10 cellular contexts compared by ENCODE assay signal in genomic region chr1:64469121-64469520, GRCh38. TPM values are rescaled to one million over a fixed set of nuclear protein-coding genes. Genes with fewer than 3 reads are reported as not detected.
A peak's percentile ranks its signal among the peaks of the same experiment; 100 is the strongest.
DNase-seq lines count a peak whose midpoint lies in the region; ATAC-seq, FAIRE-seq and TF ChIP-seq lines count a peak whose summit lies in the region.
"Had no signal": no experiment of that assay in that cellular context is flagged by ENCODE, and none has a peak within 500 bp of the region (broad histone marks: within the 10 kb centered on the region; RNA-seq: fewer than 3 reads in every experiment).

No MANE protein-coding gene starts in this region.

- H3K27me3 ChIP-seq in HCT116 (ENCODE audit: insufficient read depth, low read length) (no peaks in the 10 kb centered on the region), aorta (ENCODE audit: control insufficient read depth in 1 of 2, insufficient read depth in 2 of 2, low read length in 1 of 2) (no peaks in the 10 kb centered on the region)
- H3K27me3 ChIP-seq: ovary had no signal

- 73% methylated on average over 6 of the region's 6 CpGs for WGBS in A549 (ENCODE audit: missing lambda C conversion rate)
- WGBS in aorta, 2 donors, result 41 to 42% methylated on average over 6 of the region's 6 CpGs

- FAIRE-seq in A549 (lab: Jason Lieb, UNC), result no peak
- no peak for FAIRE-seq in GM12892 (lab: Jason Lieb, UNC)

- H3K36me3 ChIP-seq in HCT116 (ENCODE audit: control insufficient read depth in 1 of 2, insufficient read depth in 2 of 2, low read length in 2 of 2), result no peaks in the 10 kb centered on the region
- no peaks in the 10 kb centered on the region for H3K36me3 ChIP-seq in aorta (ENCODE audit: control insufficient read depth in 1 of 2, insufficient read depth in 2 of 2, low read length in 1 of 2)
- H3K36me3 ChIP-seq: ovary had no signal

- H3K9me2 ChIP-seq in HCT116 (ENCODE audit: insufficient read depth), result no peaks in the 10 kb centered on the region

- H4K20me1 ChIP-seq in HCT116 (ENCODE audit: insufficient read depth), result no peaks in the 10 kb centered on the region

- TF ChIP-seq RAD21 in A549 (conservative IDR thresholded peaks at IDR 0.05 in 1 of 2, IDR thresholded peaks at IDR 0.05 in 1 of 2), result no peak
- no peak for TF ChIP-seq RAD21 in HCT116 (IDR thresholded peaks at IDR 0.05; ENCODE audit: low read depth)

- H3K4me3 ChIP-seq in A549 (peak overlapping the region; percentile 77; the same call in 1 of the 3 replicates), HCT116 (replicated peaks in 1 of 2; ENCODE audit: low read depth in 1 of 2, low read length in 2 of 2) (no peak overlapping the region; a peak in 1 of 4 replicates), aorta (ENCODE audit: low read length in 2 of 2) (peak overlapping the region in 1 of 2 donors; percentile 87)

- H3K27ac ChIP-seq in A549 (no peak overlapping the region), HCT116 (ENCODE audit: low read depth, low read length) (no peak overlapping the region), aorta (ENCODE audit: low read depth in 1 of 2, low read length in 2 of 2) (no peak overlapping the region)

- no peak for DNase-seq in A549 (ENCODE audit: low read depth in 1 of 2, low spot score in 1 of 2)
- DNase-seq in HCT116 (ENCODE audit: low read depth, low spot score), result no peak
- DNase-seq in activated naive CD8-positive, alpha-beta T cell treated with anti-CD3 and anti-CD28 coated beads, Interleukin-2, amount 50 U/mL, for 24 hours, result no peak
- DNase-seq in left colon, result peak in 1 of 2 donors; percentile 25
- no peak for DNase-seq in GM12892 (ENCODE audit: insufficient read length)
- DNase-seq in cardiac septum (ENCODE audit: low spot score), result no peak
- no peak for DNase-seq in aorta
- DNase-seq: OCI-M1 had no signal

- peaks cover 7% of the 10 kb centered on the region; the same call in 1 of the 3 replicates for H3K4me1 ChIP-seq in A549
- peaks cover 3 to 19% of the 10 kb centered on the region in 2 experiments; a peak in 2 of 4 replicates for H3K4me1 ChIP-seq in HCT116 (ENCODE audit: control insufficient read depth in 1 of 2, insufficient read depth in 2 of 2, low read length in 2 of 2)
- no peaks in the 10 kb centered on the region for H3K4me1 ChIP-seq in aorta (ENCODE audit: control insufficient read depth in 1 of 2, insufficient read depth in 2 of 2, low read length in 2 of 2)

- RAD21 ChIA-PET in HCT116 (lab: Charles Lee; ENCODE audit: low non-redundant PET in 1 of 2, low total read pairs in 2 of 2, uncharacterized antibody in 2 of 2, unreplicated experiment in 2 of 2), result no interaction called here

- no peak for TF ChIP-seq POLR2A in A549 (IDR thresholded peaks at IDR 0.05; ENCODE audit: low read length)
- no peak for TF ChIP-seq POLR2A in HCT116 (IDR thresholded peaks at IDR 0.05; ENCODE audit: borderline replicate concordance, extremely low read depth, insufficient read depth, insufficient read length)
- TF ChIP-seq POLR2A in GM12892 (IDR thresholded peaks at IDR 0.05; ENCODE audit: low read depth, low read length), result no peak

- no TSS peak for BruUV-seq in HCT116 (replicated peaks; lab: Mats Ljungman, UMichigan)

- no peaks in the 10 kb centered on the region for H3K9me3 Mint-ChIP-seq in activated naive CD8-positive, alpha-beta T cell treated with anti-CD3 and anti-CD28 coated beads, Interleukin-2, amount 50 U/mL, for 24 hours

- TF ChIP-seq CTCF in A549 (IDR thresholded peaks at IDR 0.05), result no peak
- TF ChIP-seq CTCF in HCT116 (IDR thresholded peaks at IDR 0.05 in 2 of 3, conservative IDR thresholded peaks at IDR 0.05 in 1 of 3; ENCODE audit: borderline replicate concordance in 1 of 3, insufficient read depth in 1 of 3, low read depth in 2 of 3, low read length in 2 of 3), result no peak

- H3K27ac Mint-ChIP-seq in activated naive CD8-positive, alpha-beta T cell treated with anti-CD3 and anti-CD28 coated beads, Interleukin-2, amount 50 U/mL, for 24 hours, result no peak overlapping the region

- H3K27me3 Mint-ChIP-seq in activated naive CD8-positive, alpha-beta T cell treated with anti-CD3 and anti-CD28 coated beads, Interleukin-2, amount 50 U/mL, for 24 hours, result peaks cover 43% of the 10 kb centered on the region

- POLR2A ChIA-PET in A549 (lab: Yijun Ruan, JAX) (no interaction called here), HCT116 (lab: Charles Lee) (no interaction called here)

- H3K9me3 ChIP-seq in A549 (no peaks in the 10 kb centered on the region), HCT116 (ENCODE audit: control insufficient read depth in 1 of 2, insufficient read depth in 1 of 2, low read depth in 1 of 2, low read length in 2 of 2) (no peaks in the 10 kb centered on the region), aorta (ENCODE audit: control insufficient read depth, low read length) (no peaks in the 10 kb centered on the region)
- H3K9me3 ChIP-seq: ovary had no signal

- H3K36me3 Mint-ChIP-seq in activated naive CD8-positive, alpha-beta T cell treated with anti-CD3 and anti-CD28 coated beads, Interleukin-2, amount 50 U/mL, for 24 hours (ENCODE audit: low read depth), result no peaks in the 10 kb centered on the region

- peak overlapping the region; percentile 52 for H3K4me3 Mint-ChIP-seq in activated naive CD8-positive, alpha-beta T cell treated with anti-CD3 and anti-CD28 coated beads, Interleukin-2, amount 50 U/mL, for 24 hours

- H3K9ac ChIP-seq in HCT116 (ENCODE audit: low read length), result no peak overlapping the region

- peaks cover 15% of the 10 kb centered on the region for H3K79me2 ChIP-seq in HCT116 (ENCODE audit: insufficient read depth, low read length)

- H3K4me2 ChIP-seq in A549 (peak overlapping the region; percentile 93), HCT116 (ENCODE audit: low read length) (peak overlapping the region; percentile 99)

- H3K4me1 Mint-ChIP-seq in activated naive CD8-positive, alpha-beta T cell treated with anti-CD3 and anti-CD28 coated beads, Interleukin-2, amount 50 U/mL, for 24 hours, result peaks cover 16% of the 10 kb centered on the region

- H2AFZ ChIP-seq in HCT116 (ENCODE audit: low read depth, low read length, poor library complexity, severe bottlenecking), result no peak overlapping the region

- CTCF ChIA-PET in A549 (lab: Yijun Ruan, JAX), result no interaction called here
- CTCF ChIA-PET in HCT116 (lab: Charles Lee), result no interaction called here

- no peak for TF ChIP-seq EP300 in A549 (IDR thresholded peaks at IDR 0.05)

- intact Hi-C loops in HCT116 (cut with micrococcal nuclease), result no loop called here
- intact Hi-C loops in left colon (cut with DNase I, micrococcal nuclease), result no loop called here
- intact Hi-C loops in cardiac septum (cut with DNase I), result no loop called here
- intact Hi-C loops in aorta (cut with DNase I), result no loop called here

- no peak for ATAC-seq in A549
- ATAC-seq in HCT116, result no peak
- ATAC-seq in activated naive CD8-positive, alpha-beta T cell treated with anti-CD3 and anti-CD28 coated beads, Interleukin-2, amount 50 U/mL, for 24 hours, result no peak
- ATAC-seq in left colon, result peak; percentile 31
- ATAC-seq in HG02588 (IDR thresholded peaks at IDR 0.05; ENCODE audit: unreplicated experiment), result no peak
- no peak for ATAC-seq in aorta (ENCODE audit: low FRiP score)

TF ChIP-seq in A549, 52 proteins besides CTCF, POLR2A, EP300 and RAD21:
- TF ChIP-seq FOSL2 (IDR thresholded peaks at IDR 0.05), result no peak
- TF ChIP-seq FOSL2 (CRISPR knock-in tag; IDR thresholded peaks at IDR 0.05), result no peak
- TF ChIP-seq NFE2L2 (conservative IDR thresholded peaks at IDR 0.05; ENCODE audit: low read length), result no peak
- TF ChIP-seq NPAS2 (CRISPR knock-in tag; IDR thresholded peaks at IDR 0.05; ENCODE audit: borderline replicate concordance), result no peak
- TF ChIP-seq FOSB (CRISPR knock-in tag; IDR thresholded peaks at IDR 0.05), result no peak

TF ChIP-seq in HCT116, 20 proteins besides CTCF, POLR2A, EP300 and RAD21 (continues in another document):
- no peak for TF ChIP-seq SIN3A (IDR thresholded peaks at IDR 0.05; ENCODE audit: low read depth)
- no peak for TF ChIP-seq ELF1 (IDR thresholded peaks at IDR 0.05; ENCODE audit: borderline replicate concordance, low read depth)
- no peak for TF ChIP-seq POLR2AphosphoS5 (IDR thresholded peaks at IDR 0.05; ENCODE audit: low read depth, low read length)
- TF ChIP-seq EGR1 (IDR thresholded peaks at IDR 0.05; ENCODE audit: low read depth), result no peak
- TF ChIP-seq CBX3 (IDR thresholded peaks at IDR 0.05; ENCODE audit: low read depth), result no peak
- TF ChIP-seq TCF7L2 (IDR thresholded peaks at IDR 0.05; ENCODE audit: borderline replicate concordance, extremely low read depth, insufficient read depth, insufficient read length), result no peak
- TF ChIP-seq JUND (IDR thresholded peaks at IDR 0.05), result no peak
- no peak for TF ChIP-seq ZFX (IDR thresholded peaks at IDR 0.05)
- no peak for TF ChIP-seq EZH2 (IDR thresholded peaks at IDR 0.05)
- TF ChIP-seq EZH2phosphoT487 (IDR thresholded peaks at IDR 0.05; ENCODE audit: borderline replicate concordance), result no peak
- TF ChIP-seq, protein P1, sequence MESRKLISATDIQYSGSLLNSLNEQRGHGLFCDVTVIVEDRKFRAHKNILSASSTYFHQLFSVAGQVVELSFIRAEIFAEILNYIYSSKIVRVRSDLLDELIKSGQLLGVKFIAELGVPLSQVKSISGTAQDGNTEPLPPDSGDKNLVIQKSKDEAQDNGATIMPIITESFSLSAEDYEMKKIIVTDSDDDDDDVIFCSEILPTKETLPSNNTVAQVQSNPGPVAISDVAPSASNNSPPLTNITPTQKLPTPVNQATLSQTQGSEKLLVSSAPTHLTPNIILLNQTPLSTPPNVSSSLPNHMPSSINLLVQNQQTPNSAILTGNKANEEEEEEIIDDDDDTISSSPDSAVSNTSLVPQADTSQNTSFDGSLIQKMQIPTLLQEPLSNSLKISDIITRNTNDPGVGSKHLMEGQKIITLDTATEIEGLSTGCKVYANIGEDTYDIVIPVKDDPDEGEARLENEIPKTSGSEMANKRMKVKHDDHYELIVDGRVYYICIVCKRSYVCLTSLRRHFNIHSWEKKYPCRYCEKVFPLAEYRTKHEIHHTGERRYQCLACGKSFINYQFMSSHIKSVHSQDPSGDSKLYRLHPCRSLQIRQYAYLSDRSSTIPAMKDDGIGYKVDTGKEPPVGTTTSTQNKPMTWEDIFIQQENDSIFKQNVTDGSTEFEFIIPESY (IDR thresholded peaks at IDR 0.05; ENCODE audit: extremely low read depth, insufficient replicate concordance, low read length), result no peak
- TF ChIP-seq YY1 (IDR thresholded peaks at IDR 0.05; ENCODE audit: extremely low read depth, insufficient replicate concordance, low read depth, low read length), result no peak
- TF ChIP-seq FOSL1 (IDR thresholded peaks at IDR 0.05; ENCODE audit: low read depth), result no peak

RNA-seq across cellular contexts. Expression of gene CACHD1, which starts 0.8 kb away (rescaled TPM):
- polyA plus RNA-seq in A549 (2011; rRNA removed) (1.6 and 2.4 TPM in 2 replicates), A549 (2017; fragmentation: RNase III; extraction: RNeasy Plus Mini Kit Qiagen cat#74134 plus additional on column Dnase treatment) (0.72 to 0.88 TPM (median 0.84 TPM) in 3 replicates), aorta (1 to 10 TPM; 1.4 to 2.3 TPM)
- polyA plus RNA-seq in A549 (2012; cell fraction: cytosol; rRNA removed), result 0.37 and 0.41 TPM in 2 replicates
- 0.46 and 0.71 TPM in 2 replicates for polyA plus RNA-seq in A549 (2012; cell fraction: nucleus; rRNA removed)
- polyA minus RNA-seq in A549 (2011; rRNA and poly(A)+ RNA removed), result 2.3 and 2.5 TPM in 2 replicates
- total RNA-seq in HCT116 (2021; ENCODE audit: unreplicated experiment) (8.4 TPM), left colon (1 to 10 TPM; 1.4 to 2.6 TPM), cardiac septum (2.9 TPM), aorta (10 to 100 TPM in 1 of 2 donors, 1 to 10 TPM in 1; 7.7 to 26.5 TPM)
- 4.6 and 4.7 TPM in 2 replicates for polyA plus RNA-seq in HCT116 (2012)
- not detected for polyA plus RNA-seq in GM12892 (2012; ENCODE audit: missing spikeins)
